Comparison of ENCODE assay signal across 1 cellular context in the genomic region with DNA sequence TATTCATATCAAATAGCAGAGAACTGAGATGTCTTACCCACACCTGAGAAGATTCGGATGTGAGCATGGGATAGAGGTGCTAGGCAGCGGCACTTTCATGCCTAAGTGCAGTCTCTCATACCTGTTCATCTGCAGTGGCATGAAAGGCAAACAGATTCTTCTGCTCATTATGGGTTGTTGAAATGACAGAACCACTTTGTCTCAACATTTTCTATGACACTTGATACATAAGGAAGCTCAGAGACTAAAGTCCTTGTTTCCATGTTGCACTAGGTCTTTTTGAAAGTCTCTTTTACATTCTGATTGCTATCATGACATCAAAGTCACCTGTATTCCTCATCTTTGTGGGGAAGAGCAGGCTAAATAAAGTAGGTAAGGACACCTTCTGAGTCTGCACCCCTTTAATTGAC.
TF ChIP-seq lines count a peak whose summit lies in the region.

No MANE protein-coding gene starts in this region.

TF ChIP-seq in HepG2, 621 proteins besides CTCF, POLR2A, EP300 and RAD21 (continued from another document and continues in another):
- TF ChIP-seq ELF1 (CRISPR knock-in tag; IDR thresholded peaks at IDR 0.05) = peak; percentile 19; the same call in 1 of the 2 replicates
- TF ChIP-seq, protein P1, sequence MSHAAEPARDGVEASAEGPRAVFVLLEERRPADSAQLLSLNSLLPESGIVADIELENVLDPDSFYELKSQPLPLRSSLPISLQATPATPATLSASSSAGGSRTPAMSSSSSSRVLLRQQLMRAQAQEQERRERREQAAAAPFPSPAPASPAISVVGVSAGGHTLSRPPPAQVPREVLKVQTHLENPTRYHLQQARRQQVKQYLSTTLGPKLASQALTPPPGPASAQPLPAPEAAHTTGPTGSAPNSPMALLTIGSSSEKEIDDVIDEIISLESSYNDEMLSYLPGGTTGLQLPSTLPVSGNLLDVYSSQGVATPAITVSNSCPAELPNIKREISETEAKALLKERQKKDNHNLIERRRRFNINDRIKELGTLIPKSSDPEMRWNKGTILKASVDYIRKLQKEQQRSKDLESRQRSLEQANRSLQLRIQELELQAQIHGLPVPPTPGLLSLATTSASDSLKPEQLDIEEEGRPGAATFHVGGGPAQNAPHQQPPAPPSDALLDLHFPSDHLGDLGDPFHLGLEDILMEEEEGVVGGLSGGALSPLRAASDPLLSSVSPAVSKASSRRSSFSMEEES (CRISPR knock-in tag; IDR thresholded peaks at IDR 0.05) = peak; percentile 75
- peak; percentile 95 for TF ChIP-seq MEIS2 (CRISPR knock-in tag; IDR thresholded peaks at IDR 0.05)
- TF ChIP-seq, protein P2, sequence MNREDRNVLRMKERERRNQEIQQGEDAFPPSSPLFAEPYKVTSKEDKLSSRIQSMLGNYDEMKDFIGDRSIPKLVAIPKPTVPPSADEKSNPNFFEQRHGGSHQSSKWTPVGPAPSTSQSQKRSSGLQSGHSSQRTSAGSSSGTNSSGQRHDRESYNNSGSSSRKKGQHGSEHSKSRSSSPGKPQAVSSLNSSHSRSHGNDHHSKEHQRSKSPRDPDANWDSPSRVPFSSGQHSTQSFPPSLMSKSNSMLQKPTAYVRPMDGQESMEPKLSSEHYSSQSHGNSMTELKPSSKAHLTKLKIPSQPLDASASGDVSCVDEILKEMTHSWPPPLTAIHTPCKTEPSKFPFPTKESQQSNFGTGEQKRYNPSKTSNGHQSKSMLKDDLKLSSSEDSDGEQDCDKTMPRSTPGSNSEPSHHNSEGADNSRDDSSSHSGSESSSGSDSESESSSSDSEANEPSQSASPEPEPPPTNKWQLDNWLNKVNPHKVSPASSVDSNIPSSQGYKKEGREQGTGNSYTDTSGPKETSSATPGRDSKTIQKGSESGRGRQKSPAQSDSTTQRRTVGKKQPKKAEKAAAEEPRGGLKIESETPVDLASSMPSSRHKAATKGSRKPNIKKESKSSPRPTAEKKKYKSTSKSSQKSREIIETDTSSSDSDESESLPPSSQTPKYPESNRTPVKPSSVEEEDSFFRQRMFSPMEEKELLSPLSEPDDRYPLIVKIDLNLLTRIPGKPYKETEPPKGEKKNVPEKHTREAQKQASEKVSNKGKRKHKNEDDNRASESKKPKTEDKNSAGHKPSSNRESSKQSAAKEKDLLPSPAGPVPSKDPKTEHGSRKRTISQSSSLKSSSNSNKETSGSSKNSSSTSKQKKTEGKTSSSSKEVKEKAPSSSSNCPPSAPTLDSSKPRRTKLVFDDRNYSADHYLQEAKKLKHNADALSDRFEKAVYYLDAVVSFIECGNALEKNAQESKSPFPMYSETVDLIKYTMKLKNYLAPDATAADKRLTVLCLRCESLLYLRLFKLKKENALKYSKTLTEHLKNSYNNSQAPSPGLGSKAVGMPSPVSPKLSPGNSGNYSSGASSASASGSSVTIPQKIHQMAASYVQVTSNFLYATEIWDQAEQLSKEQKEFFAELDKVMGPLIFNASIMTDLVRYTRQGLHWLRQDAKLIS (CRISPR knock-in tag; IDR thresholded peaks at IDR 0.05) = no peak
- TF ChIP-seq RXRA (CRISPR knock-in tag; IDR thresholded peaks at IDR 0.05) = peak; percentile 36; the same call in 1 of the 2 replicates
- TF ChIP-seq ZNF644 (CRISPR knock-in tag; IDR thresholded peaks at IDR 0.05; ENCODE audit: low read depth) = peak; percentile 61; the same call in 1 of the 2 replicates
- TF ChIP-seq SAP130 (CRISPR knock-in tag; IDR thresholded peaks at IDR 0.05; ENCODE audit: low read depth) = no peak; the same call in 1 of the 2 replicates
- no peak for TF ChIP-seq ZNF17 (CRISPR knock-in tag; IDR thresholded peaks at IDR 0.05)
- TF ChIP-seq ZBTB38 (CRISPR knock-in tag; IDR thresholded peaks at IDR 0.05) = peak; percentile 60; the same call in 1 of the 2 replicates
- TF ChIP-seq BRD4 (CRISPR knock-in tag; IDR thresholded peaks at IDR 0.05) = peak; percentile 84
- TF ChIP-seq DNMT3B (CRISPR knock-in tag; conservative IDR thresholded peaks at IDR 0.05) = 0 out of 2 replicates have a peak, but pooled peaks have one; percentile 43
- no peak for TF ChIP-seq ATF7 (IDR thresholded peaks at IDR 0.05)
- no peak for TF ChIP-seq ATF7 (CRISPR knock-in tag; IDR thresholded peaks at IDR 0.05)
- TF ChIP-seq TBL1XR1 (IDR thresholded peaks at IDR 0.05; ENCODE audit: borderline replicate concordance, low read length, partially characterized antibody) = peak; percentile 14
- TF ChIP-seq FOXO1 (CRISPR knock-in tag; IDR thresholded peaks at IDR 0.05) = peak; percentile 71; the same call in 1 of the 2 replicates
- TF ChIP-seq, protein P3, sequence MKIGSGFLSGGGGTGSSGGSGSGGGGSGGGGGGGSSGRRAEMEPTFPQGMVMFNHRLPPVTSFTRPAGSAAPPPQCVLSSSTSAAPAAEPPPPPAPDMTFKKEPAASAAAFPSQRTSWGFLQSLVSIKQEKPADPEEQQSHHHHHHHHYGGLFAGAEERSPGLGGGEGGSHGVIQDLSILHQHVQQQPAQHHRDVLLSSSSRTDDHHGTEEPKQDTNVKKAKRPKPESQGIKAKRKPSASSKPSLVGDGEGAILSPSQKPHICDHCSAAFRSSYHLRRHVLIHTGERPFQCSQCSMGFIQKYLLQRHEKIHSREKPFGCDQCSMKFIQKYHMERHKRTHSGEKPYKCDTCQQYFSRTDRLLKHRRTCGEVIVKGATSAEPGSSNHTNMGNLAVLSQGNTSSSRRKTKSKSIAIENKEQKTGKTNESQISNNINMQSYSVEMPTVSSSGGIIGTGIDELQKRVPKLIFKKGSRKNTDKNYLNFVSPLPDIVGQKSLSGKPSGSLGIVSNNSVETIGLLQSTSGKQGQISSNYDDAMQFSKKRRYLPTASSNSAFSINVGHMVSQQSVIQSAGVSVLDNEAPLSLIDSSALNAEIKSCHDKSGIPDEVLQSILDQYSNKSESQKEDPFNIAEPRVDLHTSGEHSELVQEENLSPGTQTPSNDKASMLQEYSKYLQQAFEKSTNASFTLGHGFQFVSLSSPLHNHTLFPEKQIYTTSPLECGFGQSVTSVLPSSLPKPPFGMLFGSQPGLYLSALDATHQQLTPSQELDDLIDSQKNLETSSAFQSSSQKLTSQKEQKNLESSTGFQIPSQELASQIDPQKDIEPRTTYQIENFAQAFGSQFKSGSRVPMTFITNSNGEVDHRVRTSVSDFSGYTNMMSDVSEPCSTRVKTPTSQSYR (CRISPR knock-in tag; IDR thresholded peaks at IDR 0.05; ENCODE audit: borderline replicate concordance) = peak; percentile 41; the same call in 1 of the 2 replicates
- TF ChIP-seq FOXA1 (IDR thresholded peaks at IDR 0.05) = no peak
- TF ChIP-seq FOXA1 (CRISPR knock-in tag; IDR thresholded peaks at IDR 0.05) = peak; percentile 79
- TF ChIP-seq EHMT2 (IDR thresholded peaks at IDR 0.05; ENCODE audit: borderline replicate concordance, low read depth, low read length) = 0 out of 2 replicates have a peak, but pooled peaks have one; percentile 37
- no peak for TF ChIP-seq ZFP41 (CRISPR knock-in tag; IDR thresholded peaks at IDR 0.05; ENCODE audit: borderline replicate concordance)
- TF ChIP-seq ZNF513 (CRISPR knock-in tag; conservative IDR thresholded peaks at IDR 0.05) = no peak
- TF ChIP-seq ZNF605 (CRISPR knock-in tag; IDR thresholded peaks at IDR 0.05) = peak; percentile 70
- TF ChIP-seq THAP11 (CRISPR knock-in tag; IDR thresholded peaks at IDR 0.05) = peak; percentile 11; the same call in 1 of the 2 replicates
- TF ChIP-seq MIXL1 (CRISPR knock-in tag; IDR thresholded peaks at IDR 0.05) = peak; percentile 53
- TF ChIP-seq, protein P4, sequence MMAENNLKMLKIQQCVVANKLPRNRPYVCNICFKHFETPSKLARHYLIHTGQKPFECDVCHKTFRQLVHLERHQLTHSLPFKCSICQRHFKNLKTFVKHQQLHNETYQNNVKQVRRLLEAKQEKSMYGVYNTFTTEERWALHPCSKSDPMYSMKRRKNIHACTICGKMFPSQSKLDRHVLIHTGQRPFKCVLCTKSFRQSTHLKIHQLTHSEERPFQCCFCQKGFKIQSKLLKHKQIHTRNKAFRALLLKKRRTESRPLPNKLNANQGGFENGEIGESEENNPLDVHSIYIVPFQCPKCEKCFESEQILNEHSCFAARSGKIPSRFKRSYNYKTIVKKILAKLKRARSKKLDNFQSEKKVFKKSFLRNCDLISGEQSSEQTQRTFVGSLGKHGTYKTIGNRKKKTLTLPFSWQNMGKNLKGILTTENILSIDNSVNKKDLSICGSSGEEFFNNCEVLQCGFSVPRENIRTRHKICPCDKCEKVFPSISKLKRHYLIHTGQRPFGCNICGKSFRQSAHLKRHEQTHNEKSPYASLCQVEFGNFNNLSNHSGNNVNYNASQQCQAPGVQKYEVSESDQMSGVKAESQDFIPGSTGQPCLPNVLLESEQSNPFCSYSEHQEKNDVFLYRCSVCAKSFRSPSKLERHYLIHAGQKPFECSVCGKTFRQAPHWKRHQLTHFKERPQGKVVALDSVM (CRISPR knock-in tag; IDR thresholded peaks at IDR 0.05) = no peak
- peak; percentile 45; the same call in 1 of the 2 replicates for TF ChIP-seq POLR2AphosphoS5 (IDR thresholded peaks at IDR 0.05; ENCODE audit: low read depth, low read length)
- no peak for TF ChIP-seq ZNF788 (CRISPR knock-in tag; IDR thresholded peaks at IDR 0.05; ENCODE audit: borderline replicate concordance)
- peak; percentile 70 for TF ChIP-seq KDM6A (CRISPR knock-in tag; IDR thresholded peaks at IDR 0.05; ENCODE audit: low read depth)
- TF ChIP-seq BCL6 (CRISPR knock-in tag; IDR thresholded peaks at IDR 0.05) = peak; percentile 67; the same call in 1 of the 2 replicates
- TF ChIP-seq, protein P5, sequence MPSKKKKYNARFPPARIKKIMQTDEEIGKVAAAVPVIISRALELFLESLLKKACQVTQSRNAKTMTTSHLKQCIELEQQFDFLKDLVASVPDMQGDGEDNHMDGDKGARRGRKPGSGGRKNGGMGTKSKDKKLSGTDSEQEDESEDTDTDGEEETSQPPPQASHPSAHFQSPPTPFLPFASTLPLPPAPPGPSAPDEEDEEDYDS (CRISPR knock-in tag; IDR thresholded peaks at IDR 0.05) = peak; percentile 30; the same call in 1 of the 2 replicates
- TF ChIP-seq CREB1 (IDR thresholded peaks at IDR 0.05) = peak; percentile 46
- TF ChIP-seq CREB1 (CRISPR knock-in tag; IDR thresholded peaks at IDR 0.05) = peak; percentile 50; the same call in 1 of the 2 replicates
- TF ChIP-seq RARG (CRISPR knock-in tag; IDR thresholded peaks at IDR 0.05; ENCODE audit: low read depth) = no peak
- no peak for TF ChIP-seq ARNTL (CRISPR knock-in tag; IDR thresholded peaks at IDR 0.05)
- TF ChIP-seq, protein P6, sequence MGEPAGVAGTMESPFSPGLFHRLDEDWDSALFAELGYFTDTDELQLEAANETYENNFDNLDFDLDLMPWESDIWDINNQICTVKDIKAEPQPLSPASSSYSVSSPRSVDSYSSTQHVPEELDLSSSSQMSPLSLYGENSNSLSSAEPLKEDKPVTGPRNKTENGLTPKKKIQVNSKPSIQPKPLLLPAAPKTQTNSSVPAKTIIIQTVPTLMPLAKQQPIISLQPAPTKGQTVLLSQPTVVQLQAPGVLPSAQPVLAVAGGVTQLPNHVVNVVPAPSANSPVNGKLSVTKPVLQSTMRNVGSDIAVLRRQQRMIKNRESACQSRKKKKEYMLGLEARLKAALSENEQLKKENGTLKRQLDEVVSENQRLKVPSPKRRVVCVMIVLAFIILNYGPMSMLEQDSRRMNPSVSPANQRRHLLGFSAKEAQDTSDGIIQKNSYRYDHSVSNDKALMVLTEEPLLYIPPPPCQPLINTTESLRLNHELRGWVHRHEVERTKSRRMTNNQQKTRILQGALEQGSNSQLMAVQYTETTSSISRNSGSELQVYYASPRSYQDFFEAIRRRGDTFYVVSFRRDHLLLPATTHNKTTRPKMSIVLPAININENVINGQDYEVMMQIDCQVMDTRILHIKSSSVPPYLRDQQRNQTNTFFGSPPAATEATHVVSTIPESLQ (CRISPR knock-in tag; conservative IDR thresholded peaks at IDR 0.05) = no peak
- TF ChIP-seq TERF1 (CRISPR knock-in tag; IDR thresholded peaks at IDR 0.05) = no peak
